In the genomic region with DNA sequence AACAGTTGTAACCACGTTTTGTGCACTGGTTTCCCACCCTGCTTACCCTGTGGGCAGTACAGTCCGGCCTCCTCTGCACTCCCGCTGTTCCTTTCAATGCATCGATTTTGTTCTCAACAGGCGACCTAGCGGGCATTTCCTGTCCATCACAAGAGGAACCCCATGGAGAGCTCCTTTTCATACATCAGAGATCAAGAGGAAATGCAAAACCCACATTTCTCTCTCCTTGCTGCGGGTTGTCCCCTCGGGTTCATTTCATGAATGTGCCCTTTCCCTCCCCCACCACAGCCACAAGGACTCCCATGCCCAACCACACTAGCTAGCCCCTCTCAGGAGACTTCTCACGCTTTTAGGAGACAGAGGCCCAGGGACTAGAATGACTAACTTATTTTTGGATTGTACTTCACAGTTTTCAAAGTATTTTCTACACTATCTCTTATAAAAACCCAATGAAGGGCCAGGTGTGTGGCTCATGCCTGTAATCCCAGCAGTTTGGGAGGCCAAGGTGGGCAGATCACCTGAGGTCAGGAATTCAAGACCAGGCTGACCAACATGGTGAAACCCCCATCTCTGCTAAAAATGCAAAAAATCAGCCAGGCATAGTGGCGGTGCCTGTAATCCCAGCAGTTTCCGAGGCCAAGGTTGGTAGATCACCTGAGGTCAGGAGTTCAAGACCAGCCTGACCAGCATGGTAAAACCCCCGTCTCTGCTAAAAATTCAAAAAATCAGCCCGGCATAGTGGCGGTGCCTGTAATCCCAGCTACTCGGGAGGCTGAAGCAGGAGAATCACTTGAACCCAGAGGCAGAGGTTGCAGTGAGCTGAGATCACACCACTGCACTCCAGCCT, we compare ENCODE assay signal across 1 cellular context.
TF ChIP-seq lines count a peak whose summit lies in the region.

No MANE protein-coding gene starts in this region.

TF ChIP-seq in WTC11, 78 proteins besides CTCF, POLR2A, EP300 and RAD21 (continued from another document):
- TF ChIP-seq, protein P1, sequence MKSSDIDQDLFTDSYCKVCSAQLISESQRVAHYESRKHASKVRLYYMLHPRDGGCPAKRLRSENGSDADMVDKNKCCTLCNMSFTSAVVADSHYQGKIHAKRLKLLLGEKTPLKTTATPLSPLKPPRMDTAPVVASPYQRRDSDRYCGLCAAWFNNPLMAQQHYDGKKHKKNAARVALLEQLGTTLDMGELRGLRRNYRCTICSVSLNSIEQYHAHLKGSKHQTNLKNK (CRISPR knock-in tag; IDR thresholded peaks at IDR 0.05): peak; percentile 81; the same call in 1 of the 2 replicates
- 0 out of 2 replicates have a peak, but pooled peaks have one; percentile 9 for TF ChIP-seq NFE2L1 (CRISPR knock-in tag; IDR thresholded peaks at IDR 0.05)
- no peak for TF ChIP-seq CREM (CRISPR knock-in tag; IDR thresholded peaks at IDR 0.05)
- TF ChIP-seq ETV6 (CRISPR knock-in tag; IDR thresholded peaks at IDR 0.05): peak; percentile 85
- TF ChIP-seq IRF2 (CRISPR knock-in tag; IDR thresholded peaks at IDR 0.05; ENCODE audit: borderline replicate concordance, low read depth): no peak
- TF ChIP-seq, protein P2, sequence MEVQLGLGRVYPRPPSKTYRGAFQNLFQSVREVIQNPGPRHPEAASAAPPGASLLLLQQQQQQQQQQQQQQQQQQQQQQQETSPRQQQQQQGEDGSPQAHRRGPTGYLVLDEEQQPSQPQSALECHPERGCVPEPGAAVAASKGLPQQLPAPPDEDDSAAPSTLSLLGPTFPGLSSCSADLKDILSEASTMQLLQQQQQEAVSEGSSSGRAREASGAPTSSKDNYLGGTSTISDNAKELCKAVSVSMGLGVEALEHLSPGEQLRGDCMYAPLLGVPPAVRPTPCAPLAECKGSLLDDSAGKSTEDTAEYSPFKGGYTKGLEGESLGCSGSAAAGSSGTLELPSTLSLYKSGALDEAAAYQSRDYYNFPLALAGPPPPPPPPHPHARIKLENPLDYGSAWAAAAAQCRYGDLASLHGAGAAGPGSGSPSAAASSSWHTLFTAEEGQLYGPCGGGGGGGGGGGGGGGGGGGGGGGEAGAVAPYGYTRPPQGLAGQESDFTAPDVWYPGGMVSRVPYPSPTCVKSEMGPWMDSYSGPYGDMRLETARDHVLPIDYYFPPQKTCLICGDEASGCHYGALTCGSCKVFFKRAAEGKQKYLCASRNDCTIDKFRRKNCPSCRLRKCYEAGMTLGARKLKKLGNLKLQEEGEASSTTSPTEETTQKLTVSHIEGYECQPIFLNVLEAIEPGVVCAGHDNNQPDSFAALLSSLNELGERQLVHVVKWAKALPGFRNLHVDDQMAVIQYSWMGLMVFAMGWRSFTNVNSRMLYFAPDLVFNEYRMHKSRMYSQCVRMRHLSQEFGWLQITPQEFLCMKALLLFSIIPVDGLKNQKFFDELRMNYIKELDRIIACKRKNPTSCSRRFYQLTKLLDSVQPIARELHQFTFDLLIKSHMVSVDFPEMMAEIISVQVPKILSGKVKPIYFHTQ (CRISPR knock-in tag; IDR thresholded peaks at IDR 0.05): 0 out of 2 replicates have a peak, but pooled peaks have one; percentile 22
- peak; percentile 41; the same call in 1 of the 2 replicates for TF ChIP-seq ZNF121 (CRISPR knock-in tag; IDR thresholded peaks at IDR 0.05)
TF ChIP-seq in WTC11: peak in this region for 16.
